1 cellular context compared by ENCODE assay signal in the genomic region with DNA sequence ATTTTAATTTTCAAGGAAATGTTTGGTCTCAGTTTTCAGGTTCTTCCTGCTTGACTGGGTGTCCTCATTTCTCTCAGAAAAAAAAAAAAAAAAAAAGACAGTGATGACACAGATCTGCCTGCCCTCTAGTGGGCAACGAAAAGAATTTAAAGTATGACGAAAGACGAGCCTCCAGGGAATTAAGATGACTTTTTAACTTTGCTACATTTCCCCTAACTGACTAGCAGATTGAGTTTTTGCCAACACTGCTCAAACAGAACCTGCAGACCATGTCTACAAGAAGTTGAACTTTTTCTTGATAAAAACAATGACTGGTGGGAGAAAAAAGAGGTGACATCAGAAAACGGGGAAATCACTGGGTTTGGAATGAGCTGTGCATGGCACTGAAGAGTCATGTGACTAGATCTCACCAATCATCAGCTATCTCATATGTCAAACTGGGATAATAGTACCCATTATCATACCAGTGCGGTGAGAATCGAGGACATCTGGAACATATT.
TF ChIP-seq lines count a peak whose summit lies in the region.

No MANE protein-coding gene starts in this region.

TF ChIP-seq in HepG2, 621 proteins besides CTCF, POLR2A, EP300 and RAD21 (continued from another document and continues in another):
- TF ChIP-seq AHDC1 (CRISPR knock-in tag; IDR thresholded peaks at IDR 0.05; ENCODE audit: borderline replicate concordance) (peak; percentile 56; the same call in 1 of the 2 replicates), THAP11 (CRISPR knock-in tag; IDR thresholded peaks at IDR 0.05) (peak; percentile 24; the same call in 1 of the 2 replicates), ZBTB1 (CRISPR knock-in tag; IDR thresholded peaks at IDR 0.05; ENCODE audit: borderline replicate concordance) (no peak), ZNF503 (CRISPR knock-in tag; IDR thresholded peaks at IDR 0.05) (no peak), ZBTB21 (CRISPR knock-in tag; IDR thresholded peaks at IDR 0.05) (peak; percentile 75; the same call in 1 of the 2 replicates), TARDBP (CRISPR knock-in tag; IDR thresholded peaks at IDR 0.05) (0 out of 2 replicates have a peak, but pooled peaks have one; percentile 20), CREM (IDR thresholded peaks at IDR 0.05) (peak; percentile 54; the same call in 1 of the 2 replicates), CREM (CRISPR knock-in tag; IDR thresholded peaks at IDR 0.05) (no peak), SRY (CRISPR knock-in tag; IDR thresholded peaks at IDR 0.05) (no peak), HMGA1 (CRISPR knock-in tag; conservative IDR thresholded peaks at IDR 0.05) (no peak), TEAD3 (CRISPR knock-in tag; optimal IDR thresholded peaks at IDR 0.05; ENCODE audit: borderline replicate concordance) (peak; percentile 17), ATF7 (IDR thresholded peaks at IDR 0.05) (0 out of 2 replicates have a peak, but pooled peaks have one; percentile 32), ATF7 (CRISPR knock-in tag; IDR thresholded peaks at IDR 0.05) (no peak), CEBPB (IDR thresholded peaks at IDR 0.05; ENCODE audit: borderline replicate concordance, low read depth, low read length) (peak; percentile 68; the same call in 1 of the 2 replicates), CREB1 (IDR thresholded peaks at IDR 0.05) (peak; percentile 76), CREB1 (CRISPR knock-in tag; IDR thresholded peaks at IDR 0.05) (peak; percentile 73), ZNF136 (CRISPR knock-in tag; IDR thresholded peaks at IDR 0.05; ENCODE audit: low read depth) (0 out of 2 replicates have a peak, but pooled peaks have one; percentile 47), ZNF34 (CRISPR knock-in tag; IDR thresholded peaks at IDR 0.05; ENCODE audit: borderline replicate concordance) (no peak), ZNF605 (CRISPR knock-in tag; IDR thresholded peaks at IDR 0.05) (no peak), NR2F6 (IDR thresholded peaks at IDR 0.05) (no peak), NR2F6 (CRISPR knock-in tag; IDR thresholded peaks at IDR 0.05) (no peak), ZSCAN31 (CRISPR knock-in tag; IDR thresholded peaks at IDR 0.05; ENCODE audit: low read depth) (no peak), KAT7 (CRISPR knock-in tag; IDR thresholded peaks at IDR 0.05; ENCODE audit: borderline replicate concordance) (no peak), ETV5 (CRISPR knock-in tag; IDR thresholded peaks at IDR 0.05; ENCODE audit: borderline replicate concordance) (no peak), TEF (CRISPR knock-in tag; IDR thresholded peaks at IDR 0.05) (no peak), CBX1 (IDR thresholded peaks at IDR 0.05; ENCODE audit: low read depth) (no peak), RBM22 (optimal IDR thresholded peaks at IDR 0.05; ENCODE audit: low read length) (no peak)
- TF ChIP-seq, protein P1, sequence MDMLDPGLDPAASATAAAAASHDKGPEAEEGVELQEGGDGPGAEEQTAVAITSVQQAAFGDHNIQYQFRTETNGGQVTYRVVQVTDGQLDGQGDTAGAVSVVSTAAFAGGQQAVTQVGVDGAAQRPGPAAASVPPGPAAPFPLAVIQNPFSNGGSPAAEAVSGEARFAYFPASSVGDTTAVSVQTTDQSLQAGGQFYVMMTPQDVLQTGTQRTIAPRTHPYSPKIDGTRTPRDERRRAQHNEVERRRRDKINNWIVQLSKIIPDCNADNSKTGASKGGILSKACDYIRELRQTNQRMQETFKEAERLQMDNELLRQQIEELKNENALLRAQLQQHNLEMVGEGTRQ (IDR thresholded peaks at IDR 0.05; ENCODE audit: low read depth, low read length), result peak; percentile 63; the same call in 1 of the 2 replicates
- TF ChIP-seq, protein P1 (CRISPR knock-in tag; IDR thresholded peaks at IDR 0.05; ENCODE audit: borderline replicate concordance), result peak; percentile 70; the same call in 1 of the 2 replicates
- TF ChIP-seq, protein P2, sequence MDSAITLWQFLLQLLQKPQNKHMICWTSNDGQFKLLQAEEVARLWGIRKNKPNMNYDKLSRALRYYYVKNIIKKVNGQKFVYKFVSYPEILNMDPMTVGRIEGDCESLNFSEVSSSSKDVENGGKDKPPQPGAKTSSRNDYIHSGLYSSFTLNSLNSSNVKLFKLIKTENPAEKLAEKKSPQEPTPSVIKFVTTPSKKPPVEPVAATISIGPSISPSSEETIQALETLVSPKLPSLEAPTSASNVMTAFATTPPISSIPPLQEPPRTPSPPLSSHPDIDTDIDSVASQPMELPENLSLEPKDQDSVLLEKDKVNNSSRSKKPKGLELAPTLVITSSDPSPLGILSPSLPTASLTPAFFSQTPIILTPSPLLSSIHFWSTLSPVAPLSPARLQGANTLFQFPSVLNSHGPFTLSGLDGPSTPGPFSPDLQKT (CRISPR knock-in tag; IDR thresholded peaks at IDR 0.05; ENCODE audit: borderline replicate concordance), result no peak
- TF ChIP-seq, protein P3, sequence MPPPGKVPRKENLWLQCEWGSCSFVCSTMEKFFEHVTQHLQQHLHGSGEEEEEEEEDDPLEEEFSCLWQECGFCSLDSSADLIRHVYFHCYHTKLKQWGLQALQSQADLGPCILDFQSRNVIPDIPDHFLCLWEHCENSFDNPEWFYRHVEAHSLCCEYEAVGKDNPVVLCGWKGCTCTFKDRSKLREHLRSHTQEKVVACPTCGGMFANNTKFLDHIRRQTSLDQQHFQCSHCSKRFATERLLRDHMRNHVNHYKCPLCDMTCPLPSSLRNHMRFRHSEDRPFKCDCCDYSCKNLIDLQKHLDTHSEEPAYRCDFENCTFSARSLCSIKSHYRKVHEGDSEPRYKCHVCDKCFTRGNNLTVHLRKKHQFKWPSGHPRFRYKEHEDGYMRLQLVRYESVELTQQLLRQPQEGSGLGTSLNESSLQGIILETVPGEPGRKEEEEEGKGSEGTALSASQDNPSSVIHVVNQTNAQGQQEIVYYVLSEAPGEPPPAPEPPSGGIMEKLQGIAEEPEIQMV (CRISPR knock-in tag; IDR thresholded peaks at IDR 0.05; ENCODE audit: low read depth), result no peak
- TF ChIP-seq, protein P4, sequence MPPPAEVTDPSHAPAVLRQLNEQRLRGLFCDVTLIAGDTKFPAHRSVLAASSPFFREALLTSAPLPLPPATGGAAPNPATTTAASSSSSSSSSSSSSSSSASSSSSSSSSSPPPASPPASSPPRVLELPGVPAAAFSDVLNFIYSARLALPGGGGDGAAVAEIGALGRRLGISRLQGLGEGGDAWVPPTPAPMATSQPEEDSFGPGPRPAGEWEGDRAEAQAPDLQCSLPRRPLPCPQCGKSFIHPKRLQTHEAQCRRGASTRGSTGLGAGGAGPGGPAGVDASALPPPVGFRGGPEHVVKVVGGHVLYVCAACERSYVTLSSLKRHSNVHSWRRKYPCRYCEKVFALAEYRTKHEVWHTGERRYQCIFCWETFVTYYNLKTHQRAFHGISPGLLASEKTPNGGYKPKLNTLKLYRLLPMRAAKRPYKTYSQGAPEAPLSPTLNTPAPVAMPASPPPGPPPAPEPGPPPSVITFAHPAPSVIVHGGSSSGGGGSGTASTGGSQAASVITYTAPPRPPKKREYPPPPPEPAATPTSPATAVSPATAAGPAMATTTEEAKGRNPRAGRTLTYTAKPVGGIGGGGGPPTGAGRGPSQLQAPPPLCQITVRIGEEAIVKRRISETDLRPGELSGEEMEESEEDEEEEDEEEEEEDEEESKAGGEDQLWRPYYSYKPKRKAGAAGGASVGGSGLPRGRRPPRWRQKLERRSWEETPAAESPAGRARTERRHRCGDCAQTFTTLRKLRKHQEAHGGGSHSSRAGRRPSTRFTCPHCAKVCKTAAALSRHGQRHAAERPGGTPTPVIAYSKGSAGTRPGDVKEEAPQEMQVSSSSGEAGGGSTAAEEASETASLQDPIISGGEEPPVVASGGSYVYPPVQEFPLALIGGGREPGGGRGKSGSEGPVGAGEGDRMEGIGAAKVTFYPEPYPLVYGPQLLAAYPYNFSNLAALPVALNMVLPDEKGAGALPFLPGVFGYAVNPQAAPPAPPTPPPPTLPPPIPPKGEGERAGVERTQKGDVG (CRISPR knock-in tag; IDR thresholded peaks at IDR 0.05; ENCODE audit: borderline replicate concordance), result no peak
- TF ChIP-seq, protein P5, sequence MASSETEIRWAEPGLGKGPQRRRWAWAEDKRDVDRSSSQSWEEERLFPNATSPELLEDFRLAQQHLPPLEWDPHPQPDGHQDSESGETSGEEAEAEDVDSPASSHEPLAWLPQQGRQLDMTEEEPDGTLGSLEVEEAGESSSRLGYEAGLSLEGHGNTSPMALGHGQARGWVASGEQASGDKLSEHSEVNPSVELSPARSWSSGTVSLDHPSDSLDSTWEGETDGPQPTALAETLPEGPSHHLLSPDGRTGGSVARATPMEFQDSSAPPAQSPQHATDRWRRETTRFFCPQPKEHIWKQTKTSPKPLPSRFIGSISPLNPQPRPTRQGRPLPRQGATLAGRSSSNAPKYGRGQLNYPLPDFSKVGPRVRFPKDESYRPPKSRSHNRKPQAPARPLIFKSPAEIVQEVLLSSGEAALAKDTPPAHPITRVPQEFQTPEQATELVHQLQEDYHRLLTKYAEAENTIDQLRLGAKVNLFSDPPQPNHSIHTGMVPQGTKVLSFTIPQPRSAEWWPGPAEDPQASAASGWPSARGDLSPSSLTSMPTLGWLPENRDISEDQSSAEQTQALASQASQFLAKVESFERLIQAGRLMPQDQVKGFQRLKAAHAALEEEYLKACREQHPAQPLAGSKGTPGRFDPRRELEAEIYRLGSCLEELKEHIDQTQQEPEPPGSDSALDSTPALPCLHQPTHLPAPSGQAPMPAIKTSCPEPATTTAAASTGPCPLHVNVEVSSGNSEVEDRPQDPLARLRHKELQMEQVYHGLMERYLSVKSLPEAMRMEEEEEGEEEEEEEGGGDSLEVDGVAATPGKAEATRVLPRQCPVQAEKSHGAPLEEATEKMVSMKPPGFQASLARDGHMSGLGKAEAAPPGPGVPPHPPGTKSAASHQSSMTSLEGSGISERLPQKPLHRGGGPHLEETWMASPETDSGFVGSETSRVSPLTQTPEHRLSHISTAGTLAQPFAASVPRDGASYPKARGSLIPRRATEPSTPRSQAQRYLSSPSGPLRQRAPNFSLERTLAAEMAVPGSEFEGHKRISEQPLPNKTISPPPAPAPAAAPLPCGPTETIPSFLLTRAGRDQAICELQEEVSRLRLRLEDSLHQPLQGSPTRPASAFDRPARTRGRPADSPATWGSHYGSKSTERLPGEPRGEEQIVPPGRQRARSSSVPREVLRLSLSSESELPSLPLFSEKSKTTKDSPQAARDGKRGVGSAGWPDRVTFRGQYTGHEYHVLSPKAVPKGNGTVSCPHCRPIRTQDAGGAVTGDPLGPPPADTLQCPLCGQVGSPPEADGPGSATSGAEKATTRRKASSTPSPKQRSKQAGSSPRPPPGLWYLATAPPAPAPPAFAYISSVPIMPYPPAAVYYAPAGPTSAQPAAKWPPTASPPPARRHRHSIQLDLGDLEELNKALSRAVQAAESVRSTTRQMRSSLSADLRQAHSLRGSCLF (CRISPR knock-in tag; IDR thresholded peaks at IDR 0.05; ENCODE audit: borderline replicate concordance), result no peak
